In the genomic region with DNA sequence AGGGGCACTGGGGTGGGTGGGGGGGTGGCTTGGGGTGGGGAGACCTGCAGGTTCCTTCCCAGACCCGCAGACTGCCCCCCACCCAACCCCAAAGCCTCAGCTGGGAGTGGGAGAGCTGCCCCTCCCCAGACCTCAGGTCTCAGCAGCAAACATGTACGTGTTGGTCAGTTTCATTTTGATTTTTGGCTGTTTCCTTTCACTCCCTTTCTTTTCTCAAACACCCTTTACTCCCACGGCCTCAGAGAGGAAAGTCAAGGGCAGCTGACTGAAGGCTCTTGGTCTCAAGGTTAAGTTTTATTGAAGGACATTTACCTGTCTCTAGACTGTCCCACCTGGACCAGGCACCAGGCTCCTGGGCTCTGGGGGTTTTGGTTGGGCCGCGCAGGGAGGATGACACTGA, we compare ENCODE assay signal across 1 cellular context.
TF ChIP-seq lines count a peak whose summit lies in the region.

No MANE protein-coding gene starts in this region.

TF ChIP-seq in WTC11, 78 proteins besides CTCF, POLR2A, EP300 and RAD21 (continued from another document):
- TF ChIP-seq, protein P1, sequence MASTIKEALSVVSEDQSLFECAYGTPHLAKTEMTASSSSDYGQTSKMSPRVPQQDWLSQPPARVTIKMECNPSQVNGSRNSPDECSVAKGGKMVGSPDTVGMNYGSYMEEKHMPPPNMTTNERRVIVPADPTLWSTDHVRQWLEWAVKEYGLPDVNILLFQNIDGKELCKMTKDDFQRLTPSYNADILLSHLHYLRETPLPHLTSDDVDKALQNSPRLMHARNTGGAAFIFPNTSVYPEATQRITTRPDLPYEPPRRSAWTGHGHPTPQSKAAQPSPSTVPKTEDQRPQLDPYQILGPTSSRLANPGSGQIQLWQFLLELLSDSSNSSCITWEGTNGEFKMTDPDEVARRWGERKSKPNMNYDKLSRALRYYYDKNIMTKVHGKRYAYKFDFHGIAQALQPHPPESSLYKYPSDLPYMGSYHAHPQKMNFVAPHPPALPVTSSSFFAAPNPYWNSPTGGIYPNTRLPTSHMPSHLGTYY (CRISPR knock-in tag; IDR thresholded peaks at IDR 0.05) = no peak
- TF ChIP-seq JAZF1 (CRISPR knock-in tag; IDR thresholded peaks at IDR 0.05) (no peak), ZNF416 (CRISPR knock-in tag; IDR thresholded peaks at IDR 0.05) (no peak), ZNF671 (CRISPR knock-in tag; IDR thresholded peaks at IDR 0.05) (no peak), ZNF263 (CRISPR knock-in tag; IDR thresholded peaks at IDR 0.05; ENCODE audit: low read depth) (no peak), KAT7 (CRISPR knock-in tag; IDR thresholded peaks at IDR 0.05; ENCODE audit: borderline replicate concordance) (no peak), ATF1 (CRISPR knock-in tag; IDR thresholded peaks at IDR 0.05) (no peak), GABPB1 (CRISPR knock-in tag; IDR thresholded peaks at IDR 0.05) (no peak)
